8 cellular contexts compared by ENCODE assay signal in the genomic region with DNA sequence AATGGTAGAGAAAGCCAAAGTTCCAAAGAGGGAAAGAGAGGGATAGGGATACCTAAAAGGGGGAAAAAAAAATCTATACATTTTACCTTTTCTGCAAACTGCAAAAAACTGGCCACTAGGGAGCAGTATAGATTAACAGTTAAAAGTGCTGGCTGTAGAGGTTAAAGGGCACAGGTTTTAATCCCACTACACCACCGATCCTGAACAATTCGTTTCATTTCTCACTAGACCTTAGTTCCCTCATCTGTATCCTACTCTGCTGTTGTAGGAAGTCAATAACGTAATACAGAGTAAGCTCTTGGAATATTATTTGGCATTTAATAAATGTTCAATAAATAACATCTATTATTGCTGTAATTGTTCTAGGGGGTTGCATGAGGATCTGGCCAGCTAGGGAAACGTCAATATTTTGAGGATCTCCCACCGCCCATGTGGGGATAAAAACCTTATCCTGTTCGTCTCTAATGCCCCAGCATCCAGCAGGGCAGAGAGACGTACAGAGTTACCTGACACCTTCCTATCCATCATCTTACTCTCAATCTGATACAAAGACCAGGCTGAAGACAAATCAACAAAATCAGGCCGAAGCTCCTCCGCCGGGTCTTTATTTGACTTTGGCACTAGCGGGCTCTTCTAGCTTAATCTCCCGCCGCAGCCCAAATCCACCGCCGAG. TPM values are rescaled to one million over a fixed set of nuclear protein-coding genes. Genes with fewer than 3 reads are reported as not detected.
DNase-seq lines count a peak whose midpoint lies in the region; ATAC-seq, FAIRE-seq and TF ChIP-seq lines count a peak whose summit lies in the region.

No MANE protein-coding gene starts in this region.

- peak; percentile 74 for TF ChIP-seq CTCF in OCI-LY1 (IDR thresholded peaks at IDR 0.05; ENCODE audit: low read length)

- H3K9ac ChIP-seq in OCI-LY1 (ENCODE audit: low read length) = peak overlapping the region; percentile 86

- 0% methylated on average over 15 of the region's 15 CpGs for WGBS in small intestine, 3 donors

- H4K20me1 ChIP-seq in OCI-LY1 (ENCODE audit: insufficient read depth, low read length) = no peaks in the 10 kb centered on the region

- DNase-seq in DMS53 treated with DMSO at 0.1 percent for 48 hours (lab: John Stamatoyannopoulos, UW; ENCODE audit: unreplicated experiment) = peak; percentile 61
- peak; percentile 46 for DNase-seq in HuH-7 (ENCODE audit: low spot score)
- peak in 7 of 61 donors; percentile 2 to 29 (median 8) for DNase-seq in caudate nucleus (lab: John Stamatoyannopoulos, UW)
- DNase-seq in iris pigment epithelial cell (ENCODE audit: low read depth) = peak; percentile 57
- DNase-seq in small intestine = peak; percentile 74

- H2AFZ ChIP-seq in OCI-LY1 (ENCODE audit: low read length) = 0 out of 2 replicates have a peak overlapping the region, but pooled peaks have one; percentile 6

- no peak for FAIRE-seq in small intestine (lab: Jason Lieb, UNC)

- H3K36me3 ChIP-seq in OCI-LY1 (ENCODE audit: insufficient read depth, low read length) (peaks cover 63% of the 10 kb centered on the region), small intestine (ENCODE audit: control insufficient read depth in 2 of 2, insufficient read depth in 2 of 2, low read length in 2 of 2) (peaks cover 15 to 18% of the 10 kb centered on the region in 2 donors)

- H3F3A ChIP-seq in OCI-LY1 (ENCODE audit: insufficient read depth, low read length) = no peaks in the 10 kb centered on the region

- H3K79me2 ChIP-seq in OCI-LY1 (ENCODE audit: insufficient read depth, low read length) = peaks cover 9% of the 10 kb centered on the region

- ATAC-seq in GM19455 (IDR thresholded peaks at IDR 0.05; ENCODE audit: unreplicated experiment) = peak; percentile 15
- no peak for ATAC-seq in GM19463 (IDR thresholded peaks at IDR 0.05; ENCODE audit: unreplicated experiment)

- peak overlapping the region; percentile 63 for H3K27ac ChIP-seq in OCI-LY1 (ENCODE audit: low read depth, low read length, poor library complexity, severe bottlenecking)
- peak overlapping the region; percentile 94 for H3K27ac ChIP-seq in caudate nucleus (ENCODE audit: low read depth, low read length)
- H3K27ac ChIP-seq in small intestine (ENCODE audit: low read depth in 1 of 2, low read length in 1 of 2) = peak overlapping the region; percentile 73 to 94

- H3K4me1 ChIP-seq in OCI-LY1 (ENCODE audit: insufficient read depth, low read length, severe bottlenecking) (peaks cover 15% of the 10 kb centered on the region), small intestine (ENCODE audit: control insufficient read depth in 2 of 2, insufficient read depth in 1 of 2, low read depth in 1 of 2, low read length in 1 of 2) (peaks cover 3 to 4% of the 10 kb centered on the region in 2 donors)

- H3K4me2 ChIP-seq in OCI-LY1 (ENCODE audit: low read length) = peak overlapping the region; percentile 86

- H3K4me3 ChIP-seq in OCI-LY1 (ENCODE audit: low read depth, low read length, poor library complexity, severe bottlenecking) = peak overlapping the region; percentile 97
- peak overlapping the region; percentile 56 to 73 for H3K4me3 ChIP-seq in small intestine (ENCODE audit: low read depth in 1 of 2, low read length in 2 of 2)

- no peaks in the 10 kb centered on the region for H3K9me2 ChIP-seq in OCI-LY1 (ENCODE audit: low read depth, low read length)

- no peaks in the 10 kb centered on the region for H3K27me3 ChIP-seq in OCI-LY1 (ENCODE audit: insufficient read depth, low read length)
- no peaks in the 10 kb centered on the region for H3K27me3 ChIP-seq in small intestine (ENCODE audit: control insufficient read depth in 2 of 2, insufficient read depth in 2 of 2, low read length in 2 of 2)

- H3K9me3 ChIP-seq in OCI-LY1 (ENCODE audit: low read length) (no peaks in the 10 kb centered on the region), small intestine (ENCODE audit: control insufficient read depth, low read depth) (no peaks in the 10 kb centered on the region)

RNA-seq across cellular contexts. Expression of a gene that starts 0.8 kb away (rescaled TPM):
- polyA plus RNA-seq in small intestine = 10 to 100 TPM; 33.4 to 77.0 (median 69.1) TPM

RNA-seq across cellular contexts. Expression of a gene that starts 0.8 kb away (rescaled TPM):
- 10 to 100 TPM in 1 of 3 donors, 1 to 10 TPM in 2; 7.6 to 14.0 (median 8.5) TPM for polyA plus RNA-seq in small intestine

RNA-seq across cellular contexts. Expression of a gene that starts 28.6 kb away (rescaled TPM):
- polyA plus RNA-seq in small intestine = 1 to 10 TPM in 1 of 3 donors, under 1 TPM in 1, not detected in 1; 0.54 to 1.7 TPM

RNA-seq across cellular contexts. Expression of a gene that starts 53.3 kb away (rescaled TPM):
- 10 to 100 TPM; 27.5 to 40.6 (median 30.8) TPM for polyA plus RNA-seq in small intestine

RNA-seq across cellular contexts. Expression of a gene that starts 53.5 kb away (rescaled TPM):
- 10 to 100 TPM in 1 of 3 donors, 1 to 10 TPM in 2; 6.5 to 11.9 (median 7.2) TPM for polyA plus RNA-seq in small intestine
